In genomic region chr2:3605013-3605961, GRCh38 we compare ENCODE assay signal across 1 cellular context.
TF ChIP-seq lines count a peak whose summit lies in the region.

No MANE protein-coding gene starts in this region.

TF ChIP-seq in IMR-90, 13 proteins besides CTCF, POLR2A, EP300 and RAD21 (continued from another document):
- TF ChIP-seq ELK1 (IDR thresholded peaks at IDR 0.05; ENCODE audit: borderline replicate concordance, low read depth, low read length) (no peak), MAFK (IDR thresholded peaks at IDR 0.05; ENCODE audit: low read depth, low read length) (no peak)
